25 cellular contexts compared by ENCODE assay signal in genomic region chr19:33499671-33500506, GRCh38.
"Had no signal": no experiment of that assay in that cellular context is flagged by ENCODE, and none has a peak within 500 bp of the region (broad histone marks: within the 10 kb centered on the region; RNA-seq: fewer than 3 reads in every experiment).

No MANE protein-coding gene starts in this region.

- H3K36me3 ChIP-seq: neutrophil had no signal

- H3K4me3 ChIP-seq: body of pancreas, left lung, pancreas, psoas muscle, smooth muscle cell, thoracic aorta, upper lobe of right lung had no signal

- H3K27ac ChIP-seq: body of pancreas, foreskin keratinocyte, left lung, neutrophil, pancreas, psoas muscle, thoracic aorta, upper lobe of right lung had no signal

- H3K27me3 ChIP-seq: body of pancreas, foreskin keratinocyte, left lung, neutrophil, pancreas, upper lobe of right lung had no signal

- DNase-seq: activated B cell treated with CpG ODN at 0.5 μM for 24 hours; activated CD4-positive, alpha-beta T cell treated with anti-CD3 and anti-CD28 coated beads for 4 hours; activated CD4-positive, alpha-beta T cell treated with anti-CD3 and anti-CD28 coated beads, Interleukin-2, amount 50 U/mL, for 48 hours; activated effector memory CD4-positive, alpha-beta T cell treated with Interleukin-2 at 50 U/mL for 16 hours; activated naive CD4-positive, alpha-beta T cell treated with anti-CD3 and anti-CD28 coated beads, Interleukin-2, amount 50 U/mL, for 16 hours; activated naive CD8-positive, alpha-beta T cell treated with anti-CD3 and anti-CD28 coated beads, Interleukin-2, amount 50 U/mL, for 24 hours; activated T-cell treated with anti-CD3 and anti-CD28 coated beads, Interleukin-2, amount 50 U/mL, for 72 hours; body of pancreas; effector memory CD4-positive, alpha-beta T cell; foreskin keratinocyte; mesenchymal stem cell; naive thymus-derived CD4-positive, alpha-beta T cell; psoas muscle; right cardiac atrium; stimulated activated CD4-positive, alpha-beta T cell treated with anti-CD3 and anti-CD28 coated beads, Interleukin-2, amount 100 ng/mL, for 48 hours; stimulated activated CD8-positive, alpha-beta memory T cell treated with anti-CD3 and anti-CD28 coated beads, Interleukin-4, amount 100 ng/mL, for 48 hours; stimulated activated naive B cell treated with anti-CD40 and anti-IgM and Interleukin-4, amounts not matched to agents 10 μg/mL and 1 μg/mL and 100 μg/mL, for 72 hours; SW 1271; T-helper 17 cell; upper lobe of right lung had no signal

- H3K9me3 ChIP-seq: body of pancreas, left lung, neutrophil, pancreas, psoas muscle, thoracic aorta, upper lobe of right lung had no signal

- ATAC-seq: activated naive CD8-positive, alpha-beta T cell treated with anti-CD3 and anti-CD28 coated beads, Interleukin-2, amount 50 U/mL, for 24 hours; activated T-cell treated with anti-CD3 and anti-CD28 coated beads, Interleukin-2, amount 50 U/mL, for 72 hours; body of pancreas; foreskin keratinocyte; left lung; naive thymus-derived CD4-positive, alpha-beta T cell; pancreas; psoas muscle; stimulated activated naive B cell treated with anti-CD40 and anti-IgM and Interleukin-4, amounts not matched to agents 10 μg/mL and 1 μg/mL and 100 μg/mL, for 72 hours; T-helper 17 cell had no signal

- H3K4me1 ChIP-seq: body of pancreas, foreskin keratinocyte, left lung, pancreas, psoas muscle, upper lobe of right lung had no signal

- FAIRE-seq: pancreas had no signal
